Comparison of ENCODE assay signal across 1 cellular context in the genomic region with DNA sequence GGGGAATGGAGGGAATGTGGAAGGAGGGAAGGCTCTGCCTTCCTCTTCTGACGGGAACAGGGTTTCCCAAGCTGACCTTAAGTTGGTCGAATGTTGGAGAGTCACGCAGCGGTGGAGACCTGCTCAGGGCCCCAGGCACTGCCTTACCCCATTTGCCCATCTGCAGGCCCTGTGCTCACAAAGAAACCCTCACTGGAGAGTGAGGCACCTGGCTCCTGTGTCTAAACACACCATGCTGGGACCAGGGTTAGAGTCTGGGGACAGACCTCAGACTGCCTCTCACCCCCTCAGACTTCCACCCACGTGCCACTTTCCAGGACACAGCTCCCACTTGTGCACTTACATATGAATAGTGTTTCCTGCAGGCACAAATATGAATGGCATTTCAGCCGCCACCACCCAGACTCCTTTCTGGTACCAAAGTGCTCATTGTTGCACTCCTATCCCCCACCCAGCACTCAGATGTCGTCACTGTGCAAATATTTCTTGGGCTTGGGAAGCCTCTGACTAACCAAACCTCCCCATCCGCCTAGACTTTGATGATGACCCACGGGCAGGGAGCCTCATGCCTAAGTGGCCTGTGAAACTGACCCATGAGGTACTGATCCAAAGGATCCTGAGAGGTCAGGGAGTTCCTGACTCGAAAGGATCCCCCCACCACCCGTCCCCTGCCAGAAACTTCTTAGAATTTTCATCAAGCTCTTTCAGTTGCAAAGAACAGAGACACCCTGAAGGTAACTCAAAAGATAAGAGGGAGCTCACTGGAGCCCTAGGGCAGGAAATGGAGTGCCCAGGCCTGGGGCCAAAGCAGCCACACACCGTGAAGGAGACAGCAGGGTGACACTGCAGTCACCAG.
TF ChIP-seq lines count a peak whose summit lies in the region.

No MANE protein-coding gene starts in this region.

TF ChIP-seq in HepG2, 621 proteins besides CTCF, POLR2A, EP300 and RAD21 (continued from another document and continues in another):
- peak in 1 of 2 experiments; percentile 38; a peak in 1 of 4 replicates for TF ChIP-seq REST (IDR thresholded peaks at IDR 0.05; ENCODE audit: borderline replicate concordance in 1 of 2, low read depth in 1 of 2, low read length in 2 of 2)
- no peak for TF ChIP-seq RFX3 (CRISPR knock-in tag; IDR thresholded peaks at IDR 0.05)
- no peak for TF ChIP-seq BORCS8-MEF2B (CRISPR knock-in tag; IDR thresholded peaks at IDR 0.05)
- peak; percentile 79 for TF ChIP-seq SP5 (CRISPR knock-in tag; IDR thresholded peaks at IDR 0.05; ENCODE audit: borderline replicate concordance, low read depth)
- no peak for TF ChIP-seq AKNA (CRISPR knock-in tag; IDR thresholded peaks at IDR 0.05; ENCODE audit: borderline replicate concordance)
- TF ChIP-seq TGIF2 (CRISPR knock-in tag; IDR thresholded peaks at IDR 0.05) = peak; percentile 74; the same call in 1 of the 2 replicates
- peak; percentile 89; the same call in 1 of the 2 replicates for TF ChIP-seq FOXK1 (CRISPR knock-in tag; IDR thresholded peaks at IDR 0.05; ENCODE audit: borderline replicate concordance, low read depth)
- TF ChIP-seq ZNF589 (CRISPR knock-in tag; conservative IDR thresholded peaks at IDR 0.05) = no peak
- TF ChIP-seq TRIM22 (IDR thresholded peaks at IDR 0.05) = no peak
- TF ChIP-seq CBX5 (CRISPR knock-in tag; IDR thresholded peaks at IDR 0.05; ENCODE audit: borderline replicate concordance) = peak; percentile 90; the same call in 1 of the 2 replicates
- TF ChIP-seq ZNF260 (CRISPR knock-in tag; IDR thresholded peaks at IDR 0.05; ENCODE audit: borderline replicate concordance, low read depth) = no peak
- no peak for TF ChIP-seq ZNF616 (CRISPR knock-in tag; IDR thresholded peaks at IDR 0.05; ENCODE audit: low read depth)
- no peak for TF ChIP-seq HOXA9 (CRISPR knock-in tag; IDR thresholded peaks at IDR 0.05; ENCODE audit: borderline replicate concordance)
- TF ChIP-seq AFF4 (CRISPR knock-in tag; IDR thresholded peaks at IDR 0.05) = no peak
- peak; percentile 51 for TF ChIP-seq YY1 (IDR thresholded peaks at IDR 0.05; ENCODE audit: insufficient read depth, insufficient replicate concordance, low read depth, low read length)
- TF ChIP-seq ZNF282 (IDR thresholded peaks at IDR 0.05; ENCODE audit: partially characterized antibody) = no peak
- TF ChIP-seq ARID4A (CRISPR knock-in tag; IDR thresholded peaks at IDR 0.05; ENCODE audit: borderline replicate concordance) = peak; percentile 73; the same call in 1 of the 2 replicates
- TF ChIP-seq ZNF101 (CRISPR knock-in tag; IDR thresholded peaks at IDR 0.05; ENCODE audit: borderline replicate concordance, low read depth) = no peak
- no peak for TF ChIP-seq MTF2 (CRISPR knock-in tag; IDR thresholded peaks at IDR 0.05; ENCODE audit: borderline replicate concordance)
- TF ChIP-seq HNRNPUL1 (IDR thresholded peaks at IDR 0.05; ENCODE audit: low read depth, low read length) = no peak
- TF ChIP-seq ZNF619 (CRISPR knock-in tag; IDR thresholded peaks at IDR 0.05) = no peak
- no peak for TF ChIP-seq HNRNPLL (IDR thresholded peaks at IDR 0.05; ENCODE audit: low read depth, low read length, poor library complexity, severe bottlenecking)
- no peak for TF ChIP-seq ZNF446 (CRISPR knock-in tag; IDR thresholded peaks at IDR 0.05)
- TF ChIP-seq SATB2 (CRISPR knock-in tag; IDR thresholded peaks at IDR 0.05) = no peak
- no peak for TF ChIP-seq NFIB (CRISPR knock-in tag; IDR thresholded peaks at IDR 0.05; ENCODE audit: borderline replicate concordance)
- no peak for TF ChIP-seq ZNF33A (CRISPR knock-in tag; IDR thresholded peaks at IDR 0.05; ENCODE audit: borderline replicate concordance)
- peak; percentile 73 for TF ChIP-seq TARDBP (CRISPR knock-in tag; IDR thresholded peaks at IDR 0.05)
- TF ChIP-seq, protein P1, sequence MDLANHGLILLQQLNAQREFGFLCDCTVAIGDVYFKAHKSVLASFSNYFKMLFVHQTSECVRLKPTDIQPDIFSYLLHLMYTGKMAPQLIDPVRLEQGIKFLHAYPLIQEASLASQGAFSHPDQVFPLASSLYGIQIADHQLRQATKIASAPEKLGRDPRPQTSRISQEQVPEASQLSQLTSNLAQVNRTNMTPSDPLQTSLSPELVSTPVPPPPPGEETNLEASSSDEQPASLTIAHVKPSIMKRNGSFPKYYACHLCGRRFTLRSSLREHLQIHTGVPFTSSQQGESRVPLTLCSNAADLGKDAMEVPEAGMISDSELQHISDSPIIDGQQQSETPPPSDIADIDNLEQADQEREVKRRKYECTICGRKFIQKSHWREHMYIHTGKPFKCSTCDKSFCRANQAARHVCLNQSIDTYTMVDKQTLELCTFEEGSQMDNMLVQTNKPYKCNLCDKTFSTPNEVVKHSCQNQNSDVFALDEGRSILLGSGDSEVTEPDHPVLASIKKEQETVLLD (CRISPR knock-in tag; IDR thresholded peaks at IDR 0.05; ENCODE audit: low read depth) = no peak
- 0 out of 2 replicates have a peak, but pooled peaks have one; percentile 30 for TF ChIP-seq RBAK (CRISPR knock-in tag; IDR thresholded peaks at IDR 0.05)
- TF ChIP-seq ZFP36L1 (CRISPR knock-in tag; IDR thresholded peaks at IDR 0.05) = no peak
- TF ChIP-seq GATAD2A (CRISPR knock-in tag; IDR thresholded peaks at IDR 0.05) = peak; percentile 98
- TF ChIP-seq MIER2 (CRISPR knock-in tag; IDR thresholded peaks at IDR 0.05) = peak; percentile 84
- no peak for TF ChIP-seq CAMTA2 (CRISPR knock-in tag; IDR thresholded peaks at IDR 0.05; ENCODE audit: borderline replicate concordance)
- peak; percentile 80; the same call in 1 of the 2 replicates for TF ChIP-seq ZNF567 (CRISPR knock-in tag; IDR thresholded peaks at IDR 0.05; ENCODE audit: borderline replicate concordance)
